8 cellular contexts compared by ENCODE assay signal in genomic region chr4:83231620-83232056, GRCh38. TPM values are rescaled to one million over a fixed set of nuclear protein-coding genes. Genes with fewer than 3 reads are reported as not detected.
DNase-seq lines count a peak whose midpoint lies in the region; ATAC-seq and TF ChIP-seq lines count a peak whose summit lies in the region.

No MANE protein-coding gene starts in this region.

- ATAC-seq in GM19455 (IDR thresholded peaks at IDR 0.05; ENCODE audit: unreplicated experiment), result peak; percentile 71
- peak; percentile 60 for ATAC-seq in HG03460 (IDR thresholded peaks at IDR 0.05; ENCODE audit: unreplicated experiment)

- H3K4me3 Mint-ChIP-seq in CD4-positive, alpha-beta memory T cell, result peak overlapping the region in 7 of 8 donors; percentile 1 to 73 (median 32)
- H3K4me3 Mint-ChIP-seq in activated naive CD8-positive, alpha-beta T cell treated with anti-CD3 and anti-CD28 coated beads for 36 hours, result no peak overlapping the region
- H3K4me3 Mint-ChIP-seq in type B pancreatic cell, result no peak overlapping the region

- H3K4me1 Mint-ChIP-seq in CD4-positive, alpha-beta memory T cell, result peaks cover 41 to 47% (median 44%) of the 10 kb centered on the region in 4 donors
- peaks cover 58% of the 10 kb centered on the region for H3K4me1 Mint-ChIP-seq in activated naive CD8-positive, alpha-beta T cell treated with anti-CD3 and anti-CD28 coated beads for 36 hours
- H3K4me1 Mint-ChIP-seq in type B pancreatic cell (ENCODE audit: unreplicated experiment), result peaks cover 7% of the 10 kb centered on the region

- 72 to 88% methylated on average over 1 of the region's 1 CpG for WGBS in lower leg skin, 2 donors

- H3K27ac ChIP-seq in CD4-positive, alpha-beta memory T cell (ENCODE audit: low read depth, low read length), result no peak overlapping the region

- peaks cover 0 to 4% (median 0%) of the 10 kb centered on the region in 8 donors for H3K9me3 Mint-ChIP-seq in CD4-positive, alpha-beta memory T cell
- H3K9me3 Mint-ChIP-seq in activated naive CD8-positive, alpha-beta T cell treated with anti-CD3 and anti-CD28 coated beads for 36 hours, result peaks cover 2% of the 10 kb centered on the region
- no peaks in the 10 kb centered on the region for H3K9me3 Mint-ChIP-seq in type B pancreatic cell

- H3K36me3 Mint-ChIP-seq in CD4-positive, alpha-beta memory T cell, result peaks cover 0 to 3% of the 10 kb centered on the region in 2 donors
- H3K36me3 Mint-ChIP-seq in activated naive CD8-positive, alpha-beta T cell treated with anti-CD3 and anti-CD28 coated beads for 36 hours, result peaks cover 29% of the 10 kb centered on the region
- H3K36me3 Mint-ChIP-seq in type B pancreatic cell, result no peaks in the 10 kb centered on the region

- POLR2A ChIA-PET in CD4-positive, alpha-beta memory T cell (lab: Charles Lee; ENCODE audit: partially characterized antibody), result interaction anchor here (1.1 kb wide), 1 partner anchor 20 kb away, joined by 3 read pairs; no protein-coding TSS in a partner anchor

- CTCF ChIA-PET in CD4-positive, alpha-beta memory T cell (lab: Charles Lee; ENCODE audit: partially characterized antibody), result interaction anchor here (0.9 kb wide), 1 partner anchor 29 kb away, joined by 3 read pairs; no protein-coding TSS in a partner anchor

- no peaks in the 10 kb centered on the region for H3K27me3 ChIP-seq in CD4-positive, alpha-beta memory T cell (ENCODE audit: insufficient read depth, low read length)

- no peaks in the 10 kb centered on the region for H3K36me3 ChIP-seq in CD4-positive, alpha-beta memory T cell (ENCODE audit: insufficient read depth, low read length)

- TF ChIP-seq CTCF in lower leg skin (IDR thresholded peaks at IDR 0.05) (no peak), type B pancreatic cell (conservative IDR thresholded peaks at IDR 0.05) (no peak)

- H3K9me3 ChIP-seq in CD4-positive, alpha-beta memory T cell (ENCODE audit: control insufficient read depth in 1 of 2, low read length in 2 of 2), result no peaks in the 10 kb centered on the region

- H3K27me3 Mint-ChIP-seq in CD4-positive, alpha-beta memory T cell, result peaks cover 0 to 2% of the 10 kb centered on the region in 2 donors
- no peaks in the 10 kb centered on the region for H3K27me3 Mint-ChIP-seq in activated naive CD8-positive, alpha-beta T cell treated with anti-CD3 and anti-CD28 coated beads for 36 hours
- H3K27me3 Mint-ChIP-seq in type B pancreatic cell, result no peaks in the 10 kb centered on the region

- no peak for TF ChIP-seq POLR2A in lower leg skin (IDR thresholded peaks at IDR 0.05)

- peaks cover 51% of the 10 kb centered on the region for H3K4me1 ChIP-seq in CD4-positive, alpha-beta memory T cell (ENCODE audit: insufficient read depth, low read length)

- peak in 3 of 5 donors; percentile 13 to 43 (median 37) for DNase-seq in CD4-positive, alpha-beta memory T cell
- DNase-seq in activated naive CD8-positive, alpha-beta T cell treated with anti-CD3 and anti-CD28 coated beads for 36 hours, result peak; percentile 61
- DNase-seq in epidermal melanocyte (ENCODE audit: insufficient read length, low spot score) (no peak), lower leg skin (ENCODE audit: low spot score in 2 of 2) (no peak), DMS 273 (lab: John Stamatoyannopoulos, UW; ENCODE audit: unreplicated experiment) (no peak), type B pancreatic cell (ENCODE audit: extremely low spot score, unreplicated experiment) (no peak)

- H3K27ac Mint-ChIP-seq in CD4-positive, alpha-beta memory T cell, result peak overlapping the region; percentile 23 to 88 (median 52)
- peak overlapping the region; percentile 88 for H3K27ac Mint-ChIP-seq in activated naive CD8-positive, alpha-beta T cell treated with anti-CD3 and anti-CD28 coated beads for 36 hours
- H3K27ac Mint-ChIP-seq in type B pancreatic cell, result no peak overlapping the region

- intact Hi-C loops in CD4-positive, alpha-beta memory T cell (cut with micrococcal nuclease), result no loop called here
- intact Hi-C loops in lower leg skin (cut with DNase I; ENCODE audit: low total_unique reads), result loop anchor here (10.0 kb wide), 1 partner anchor 493 kb away; no protein-coding TSS in a partner anchor

- no peak overlapping the region for H3K4me3 ChIP-seq in CD4-positive, alpha-beta memory T cell (ENCODE audit: low read length in 2 of 2)
- no peak overlapping the region for H3K4me3 ChIP-seq in lower leg skin (ENCODE audit: low read depth, poor library complexity, severe bottlenecking)

RNA-seq across cellular contexts. Expression of gene COQ2, which starts 53.0 kb away (rescaled TPM):
- 1 to 10 TPM; 6.5 to 7.2 TPM for total RNA-seq in CD4-positive, alpha-beta memory T cell
- polyA plus RNA-seq in CD4-positive, alpha-beta memory T cell, result 1 to 10 TPM; 5.5 to 7.6 TPM
- total RNA-seq in activated naive CD8-positive, alpha-beta T cell treated with anti-CD3 and anti-CD28 coated beads for 36 hours, result 10 to 100 TPM; 24.8 to 25.1 TPM
- total RNA-seq in lower leg skin, result 10 to 100 TPM in 3 of 4 donors, 1 to 10 TPM in 1; 9.7 to 20.1 (median 12.6) TPM
- 16.5 and 18.8 TPM in 2 replicates for total RNA-seq in type B pancreatic cell (ENCODE audit: low replicate concordance)

Comparison
In these comparisons a context has a peak if more than half of its experiments do, and no peak if none do; other contexts are left out.
1. DNase-seq: peak in CD4-positive, alpha-beta memory T cell (3 of 5) and activated naive CD8-positive, alpha-beta T cell treated with anti-CD3 and anti-CD28 coated beads for 36 hours (single experiment); none in epidermal melanocyte (single experiment), lower leg skin (0 of 2), DMS 273 (single experiment) and type B pancreatic cell (single experiment).
2. H3K4me3 Mint-ChIP-seq: peak in CD4-positive, alpha-beta memory T cell (7 of 8); none in activated naive CD8-positive, alpha-beta T cell treated with anti-CD3 and anti-CD28 coated beads for 36 hours (single experiment) and type B pancreatic cell (single experiment).